8 cellular contexts compared by ENCODE assay signal in genomic region chr2:88016948-88017779, GRCh38. TPM values are rescaled to one million over a fixed set of nuclear protein-coding genes. Genes with fewer than 3 reads are reported as not detected.
A peak's percentile ranks its signal among the peaks of the same experiment; 100 is the strongest.
DNase-seq lines count a peak whose midpoint lies in the region; ATAC-seq and TF ChIP-seq lines count a peak whose summit lies in the region.

No MANE protein-coding gene starts in this region.

- H3K27ac Mint-ChIP-seq in MCF 10A (ENCODE audit: low read depth, unreplicated experiment) = peak overlapping the region; percentile 100

- H3K4me3 Mint-ChIP-seq in MCF 10A (ENCODE audit: unreplicated experiment) = peak overlapping the region; percentile 98

- CTCF ChIA-PET in MCF 10A (lab: Yijun Ruan, JAX) = interaction anchor here (1.1 to 1.3 kb wide), 2 partner anchors 16 to 43 kb away, joined by 3 to 4 read pairs; no protein-coding TSS in a partner anchor

- peaks cover 10% of the 10 kb centered on the region for H3K36me3 Mint-ChIP-seq in MCF 10A (ENCODE audit: insufficient read depth, unreplicated experiment)

- DNase-seq in DMS153 treated with DMSO at 0.1 percent for 48 hours (lab: John Stamatoyannopoulos, UW; ENCODE audit: unreplicated experiment) = peak; percentile 37
- peak; percentile 54 for DNase-seq in NOMO-1 treated with DMSO at 0.1 percent for 48 hours (lab: John Stamatoyannopoulos, UW; ENCODE audit: unreplicated experiment)
- peak; percentile 75 for DNase-seq in MCF 10A (ENCODE audit: unreplicated experiment)
- DNase-seq in kidney glomerular epithelial cell (lab: John Stamatoyannopoulos, UW) = peak; percentile 74
- peak; percentile 69 for DNase-seq in stimulated activated naive CD8-positive, alpha-beta T cell treated with anti-CD3 and anti-CD28 coated beads, Interleukin-15, Interleukin-2, amounts not matched to agents 100 U/mL and 50 U/mL, for 24 hours
- no peak for DNase-seq in cerebellar nuclear complex (lab: John Stamatoyannopoulos, UW)

- ATAC-seq in GM19463 (IDR thresholded peaks at IDR 0.05; ENCODE audit: unreplicated experiment) (peak; percentile 57), HG03460 (IDR thresholded peaks at IDR 0.05; ENCODE audit: unreplicated experiment) (peak; percentile 60)
- ATAC-seq in stimulated activated naive CD8-positive, alpha-beta T cell treated with anti-CD3 and anti-CD28 coated beads, Interleukin-15, Interleukin-2, amounts not matched to agents 100 U/mL and 50 U/mL, for 24 hours = peak; percentile 54

- no TSS peak for BruUV-seq in MCF 10A (replicated peaks; lab: Mats Ljungman, UMichigan)

- no peak for TF ChIP-seq CTCF in MCF 10A (IDR thresholded peaks at IDR 0.05; ENCODE audit: unreplicated experiment)

- H3K27me3 Mint-ChIP-seq in MCF 10A (ENCODE audit: insufficient read depth, unreplicated experiment) = no peaks in the 10 kb centered on the region

- H3K4me1 Mint-ChIP-seq in MCF 10A (ENCODE audit: insufficient read depth, unreplicated experiment) = peaks cover 13% of the 10 kb centered on the region

- no peaks in the 10 kb centered on the region for H3K9me3 Mint-ChIP-seq in MCF 10A (ENCODE audit: unreplicated experiment)

- POLR2A ChIA-PET in MCF 10A (lab: Yijun Ruan, JAX) = interaction anchor here (0.7 to 1.7 kb wide), 5 partner anchors 14 to 1341 kb away, joined by 3 to 6 read pairs (median 4); no protein-coding TSS in a partner anchor

- intact Hi-C loops in MCF 10A (cut with micrococcal nuclease) = loop anchor here (5.0 kb wide), 1 partner anchor 145 kb away; no protein-coding TSS in a partner anchor

RNA-seq across cellular contexts. Expression of gene RNU2-63P, which starts 0.8 kb away (rescaled TPM):
- total RNA-seq in MCF 10A (2022) = 5.0 and 9.1 TPM in 2 replicates

RNA-seq across cellular contexts. Expression of gene KRCC1, which starts 38.4 kb away (rescaled TPM):
- total RNA-seq in MCF 10A (2022) = 24.9 and 36.6 TPM in 2 replicates

RNA-seq across cellular contexts. Expression of gene SMYD1, which starts 50.5 kb away (rescaled TPM):
- not detected in 2 replicates for total RNA-seq in MCF 10A (2022)

Comparison
In these comparisons a context has a peak if more than half of its experiments do, and no peak if none do; other contexts are left out.
1. DNase-seq: peak in DMS153 treated with DMSO at 0.1 percent for 48 hours (single experiment), NOMO-1 treated with DMSO at 0.1 percent for 48 hours (single experiment), MCF 10A (single experiment), kidney glomerular epithelial cell (single experiment) and stimulated activated naive CD8-positive, alpha-beta T cell treated with anti-CD3 and anti-CD28 coated beads, Interleukin-15, Interleukin-2, amounts not matched to agents 100 U/mL and 50 U/mL, for 24 hours (single experiment); none in cerebellar nuclear complex (0 of 2).
2. Peak in every context shown above with its lines, with median percentiles within 50 percentile points of each other: ATAC-seq.